ENCODE assay signal across 9 cellular contexts in the genomic region with DNA sequence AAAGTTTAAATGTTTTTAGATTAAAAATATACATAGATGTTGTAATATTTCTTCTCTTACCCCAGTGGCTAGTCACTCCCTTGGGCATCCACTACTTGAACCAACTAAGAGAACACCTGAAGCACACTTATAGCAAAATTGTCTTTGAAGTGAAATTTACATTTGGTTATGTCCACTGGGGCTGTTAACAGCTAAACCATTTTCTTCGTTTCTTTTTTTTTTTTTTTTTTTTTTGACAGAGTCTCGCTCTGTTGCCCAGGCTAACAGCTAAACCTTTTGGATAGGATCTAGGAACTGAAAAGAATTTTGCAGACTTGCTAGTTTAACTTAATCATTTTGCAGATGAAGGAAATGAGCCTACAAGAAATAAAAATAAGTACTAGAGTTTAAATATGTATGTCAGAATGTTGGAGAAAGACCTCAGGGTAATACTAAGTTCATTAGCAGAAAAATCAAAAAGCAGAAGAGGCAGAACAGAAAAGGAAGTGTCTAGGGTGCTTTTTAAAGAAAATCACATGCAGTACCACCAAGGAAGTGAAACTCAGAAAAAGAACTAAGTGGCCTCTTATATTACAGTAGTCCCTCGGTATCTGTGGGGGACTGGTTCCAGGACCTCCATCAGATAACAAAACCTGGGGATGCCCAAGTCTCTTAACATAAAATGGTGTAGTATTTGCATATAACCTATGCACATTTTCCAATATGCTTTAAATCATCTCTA. TPM values are rescaled to one million over a fixed set of nuclear protein-coding genes. Genes with fewer than 3 reads are reported as not detected.
A peak's percentile ranks its signal among the peaks of the same experiment; 100 is the strongest.
DNase-seq lines count a peak whose midpoint lies in the region; ATAC-seq and TF ChIP-seq lines count a peak whose summit lies in the region.
"Had no signal": no experiment of that assay in that cellular context is flagged by ENCODE, and none has a peak within 500 bp of the region (broad histone marks: within the 10 kb centered on the region; RNA-seq: fewer than 3 reads in every experiment).

No MANE protein-coding gene starts in this region.

- peak overlapping the region; percentile 42 for H3K27ac Mint-ChIP-seq in activated T-cell treated with anti-CD3 and anti-CD28 coated beads, Interleukin-2, amount 50 U/mL, for 24 hours
- H3K27ac Mint-ChIP-seq in T-cell: peak overlapping the region in 1 of 2 donors; percentile 53

- H3K4me3 Mint-ChIP-seq in activated T-cell treated with anti-CD3 and anti-CD28 coated beads, Interleukin-2, amount 50 U/mL, for 24 hours: no peak overlapping the region
- no peak overlapping the region for H3K4me3 Mint-ChIP-seq in T-cell

- no peak for TF ChIP-seq CTCF in NB4 (IDR thresholded peaks at IDR 0.05; ENCODE audit: low read depth, low read length)

- H3K9me3 Mint-ChIP-seq in activated T-cell treated with anti-CD3 and anti-CD28 coated beads, Interleukin-2, amount 50 U/mL, for 24 hours: no peaks in the 10 kb centered on the region
- no peaks in the 10 kb centered on the region for H3K9me3 Mint-ChIP-seq in T-cell

- no peak for DNase-seq in activated T-cell treated with anti-CD3 and anti-CD28 coated beads, Interleukin-2, amount 50 U/mL, for 24 hours
- no peak for DNase-seq in activated T-cell treated with anti-CD3 and anti-CD28 coated beads, Interleukin-2, amount 50 U/mL, for 48 hours
- DNase-seq in NB4 (ENCODE audit: low read depth) (peak; percentile 40), putamen (ENCODE audit: low spot score) (peak; percentile 24), DMS 273 treated with DMSO at 0.1 percent for 48 hours (lab: John Stamatoyannopoulos, UW) (no peak), epidermal melanocyte (ENCODE audit: insufficient read length, low spot score) (no peak), T-cell (no peak)
- DNase-seq: SW 1271 had no signal

- POLR2A ChIA-PET in T-cell (lab: Charles Lee): no interaction called here

- peaks cover 87% of the 10 kb centered on the region for H3K36me3 Mint-ChIP-seq in activated T-cell treated with anti-CD3 and anti-CD28 coated beads, Interleukin-2, amount 50 U/mL, for 24 hours (ENCODE audit: low read depth)
- peaks cover 55% of the 10 kb centered on the region for H3K36me3 Mint-ChIP-seq in T-cell

- ATAC-seq in HG02678 (IDR thresholded peaks at IDR 0.05; ENCODE audit: unreplicated experiment) (peak; percentile 89), T-cell (replicated peaks in 1 of 4) (no peak)

- CTCF ChIA-PET in T-cell (lab: Charles Lee): no interaction called here

- no peaks in the 10 kb centered on the region for H3K27me3 Mint-ChIP-seq in activated T-cell treated with anti-CD3 and anti-CD28 coated beads, Interleukin-2, amount 50 U/mL, for 24 hours
- H3K27me3 Mint-ChIP-seq in T-cell: no peaks in the 10 kb centered on the region

- peaks cover 36% of the 10 kb centered on the region for H3K4me1 Mint-ChIP-seq in activated T-cell treated with anti-CD3 and anti-CD28 coated beads, Interleukin-2, amount 50 U/mL, for 24 hours (ENCODE audit: low read depth)
- peaks cover 39 to 42% (median 41%) of the 10 kb centered on the region in 3 donors for H3K4me1 Mint-ChIP-seq in T-cell

- H3K4me3 ChIP-seq in NB4 (ENCODE audit: low read depth, low read length): no peak overlapping the region

- no peak for TF ChIP-seq POLR2A in NB4 (IDR thresholded peaks at IDR 0.05; ENCODE audit: extremely low read depth, insufficient read length)

RNA-seq across cellular contexts. Expression of gene DRAM2, which starts 11.8 kb away (rescaled TPM):
- 10 to 100 TPM; 28.5 to 36.7 (median 31.5) TPM for total RNA-seq in T-cell

RNA-seq across cellular contexts. Expression of gene CEPT1, which starts 11.9 kb away (rescaled TPM):
- 10 to 100 TPM; 33.2 to 42.3 (median 36.3) TPM for total RNA-seq in T-cell

Comparison
In these comparisons a context has a peak if more than half of its experiments do, and no peak if none do; other contexts are left out.
1. DNase-seq: peak in NB4 (single experiment) and putamen (single experiment); none in activated T-cell treated with anti-CD3 and anti-CD28 coated beads, Interleukin-2, amount 50 U/mL, for 24 hours (single experiment), activated T-cell treated with anti-CD3 and anti-CD28 coated beads, Interleukin-2, amount 50 U/mL, for 48 hours (0 of 2), DMS 273 treated with DMSO at 0.1 percent for 48 hours (single experiment), epidermal melanocyte (single experiment) and T-cell (0 of 34).